Comparison of ENCODE assay signal across 22 cellular contexts in genomic region chr6:114040871-114041270, GRCh38.
"Had no signal": no experiment of that assay in that cellular context is flagged by ENCODE, and none has a peak within 500 bp of the region (broad histone marks: within the 10 kb centered on the region; RNA-seq: fewer than 3 reads in every experiment).

No MANE protein-coding gene starts in this region.

- H3K4me3 ChIP-seq: coronary artery, gastrocnemius medialis, heart left ventricle, lower lobe of right lung, ovary, spleen, stomach, thoracic aorta, upper lobe of right lung had no signal

- ATAC-seq: activated T-cell treated with anti-CD3 and anti-CD28 coated beads, Interleukin-2, amount 50 U/mL, for 72 hours; esophagus mucosa; gastrocnemius medialis; heart left ventricle; left cardiac atrium; lower lobe of right lung; sciatic nerve; upper lobe of right lung; WTC11 had no signal

- DNase-seq: activated CD4-positive, alpha-beta T cell treated with anti-CD3 and anti-CD28 coated beads for 48 hours; activated CD8-positive, alpha-beta memory T cell treated with anti-CD3 and anti-CD28 coated beads, Interleukin-2, amount 50 U/mL, for 48 hours; activated gamma-delta T cell treated with Interleukin-2 at 50 U/mL for 16 hours; activated naive CD8-positive, alpha-beta T cell treated with anti-CD3 and anti-CD28 coated beads for 36 hours; activated T-cell treated with anti-CD3 and anti-CD28 coated beads, Interleukin-2, amount 50 U/mL, for 72 hours; anterior cingulate cortex; gastrocnemius medialis; heart left ventricle; immature natural killer cell; left cardiac atrium; lower lobe of right lung; ovary; spleen; stomach; upper lobe of right lung had no signal

- H3K9me3 Mint-ChIP-seq: activated naive CD8-positive, alpha-beta T cell treated with anti-CD3 and anti-CD28 coated beads for 36 hours; activated T-cell treated with anti-CD3 and anti-CD28 coated beads, Interleukin-2, amount 50 U/mL, for 72 hours; T-helper 1 cell treated with Interleukin-12 subunit alpha and Interleukin-12 subunit beta and Interleukin-4 antibody, amounts not matched to agents 30 μg/mL and 1 μg/mL, for 36 hours; WTC11 had no signal

- H3K36me3 ChIP-seq: gastrocnemius medialis, heart left ventricle, lower lobe of right lung, ovary, spleen, stomach, thoracic aorta, upper lobe of right lung had no signal

- H3K27ac ChIP-seq: coronary artery, gastrocnemius medialis, heart left ventricle, lower lobe of right lung, ovary, spleen, stomach, thoracic aorta, upper lobe of right lung had no signal

- H3K4me3 Mint-ChIP-seq: activated naive CD8-positive, alpha-beta T cell treated with anti-CD3 and anti-CD28 coated beads for 36 hours; activated T-cell treated with anti-CD3 and anti-CD28 coated beads, Interleukin-2, amount 50 U/mL, for 72 hours; immature natural killer cell; neural crest cell; T-helper 1 cell treated with Interleukin-12 subunit alpha and Interleukin-12 subunit beta and Interleukin-4 antibody, amounts not matched to agents 30 μg/mL and 1 μg/mL, for 36 hours; WTC11 had no signal

- H3K36me3 Mint-ChIP-seq: activated naive CD8-positive, alpha-beta T cell treated with anti-CD3 and anti-CD28 coated beads for 36 hours; immature natural killer cell; WTC11 had no signal

- H3K27me3 ChIP-seq: gastrocnemius medialis, heart left ventricle, ovary, spleen, stomach, upper lobe of right lung had no signal

- H3K4me1 ChIP-seq: gastrocnemius medialis, heart left ventricle, lower lobe of right lung, spleen, stomach, upper lobe of right lung had no signal

- H3K4me1 Mint-ChIP-seq: activated naive CD8-positive, alpha-beta T cell treated with anti-CD3 and anti-CD28 coated beads for 36 hours; immature natural killer cell; neural crest cell had no signal

- H3K27ac Mint-ChIP-seq: activated naive CD8-positive, alpha-beta T cell treated with anti-CD3 and anti-CD28 coated beads for 36 hours; activated T-cell treated with anti-CD3 and anti-CD28 coated beads, Interleukin-2, amount 50 U/mL, for 72 hours; immature natural killer cell; T-helper 1 cell treated with Interleukin-12 subunit alpha and Interleukin-12 subunit beta and Interleukin-4 antibody, amounts not matched to agents 30 μg/mL and 1 μg/mL, for 36 hours; WTC11 had no signal

- H3K9me3 ChIP-seq: gastrocnemius medialis, heart left ventricle, lower lobe of right lung, ovary, spleen, stomach, thoracic aorta, upper lobe of right lung had no signal
